ENCODE assay signal across 2 cellular contexts in the genomic region with DNA sequence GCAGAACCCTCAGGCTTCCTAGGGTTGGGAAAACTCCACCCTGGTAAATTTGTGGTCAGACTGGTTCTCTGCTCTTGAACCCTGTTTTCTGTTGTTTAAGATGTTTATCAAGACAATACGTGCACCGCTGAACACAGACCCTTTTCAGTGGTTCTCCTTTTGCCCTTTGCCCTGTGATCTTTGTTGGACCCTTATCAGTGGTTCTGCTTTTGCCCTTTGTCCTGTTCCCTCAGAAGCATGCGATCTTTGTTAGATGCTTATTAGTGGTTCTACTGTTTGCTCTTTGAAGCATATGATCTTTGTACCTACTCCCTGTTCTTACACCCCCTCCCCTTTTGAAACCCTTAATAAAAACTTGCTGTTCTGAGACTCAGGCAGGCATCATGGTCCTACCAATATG.
TF ChIP-seq lines count a peak whose summit lies in the region.
"Not testable (repeated sequence)": the region's sequence is repeated elsewhere in the genome, so short reads cannot be mapped to it uniquely, and the experiment has no call there.

No MANE protein-coding gene starts in this region.

TF ChIP-seq in HEK293, 187 proteins besides CTCF, POLR2A, EP300 and RAD21:
- TF ChIP-seq SETDB1 (IDR thresholded peaks at IDR 0.05; ENCODE audit: insufficient read length, low read length) = peak; percentile 57

TF ChIP-seq in HepG2, 621 proteins besides CTCF, POLR2A, EP300 and RAD21:
- TF ChIP-seq HNF4A (CRISPR knock-in tag; IDR thresholded peaks at IDR 0.05) = peak; percentile 85
- TF ChIP-seq ZMYM2 (CRISPR knock-in tag; IDR thresholded peaks at IDR 0.05) = peak; percentile 72
- TF ChIP-seq, protein P1, sequence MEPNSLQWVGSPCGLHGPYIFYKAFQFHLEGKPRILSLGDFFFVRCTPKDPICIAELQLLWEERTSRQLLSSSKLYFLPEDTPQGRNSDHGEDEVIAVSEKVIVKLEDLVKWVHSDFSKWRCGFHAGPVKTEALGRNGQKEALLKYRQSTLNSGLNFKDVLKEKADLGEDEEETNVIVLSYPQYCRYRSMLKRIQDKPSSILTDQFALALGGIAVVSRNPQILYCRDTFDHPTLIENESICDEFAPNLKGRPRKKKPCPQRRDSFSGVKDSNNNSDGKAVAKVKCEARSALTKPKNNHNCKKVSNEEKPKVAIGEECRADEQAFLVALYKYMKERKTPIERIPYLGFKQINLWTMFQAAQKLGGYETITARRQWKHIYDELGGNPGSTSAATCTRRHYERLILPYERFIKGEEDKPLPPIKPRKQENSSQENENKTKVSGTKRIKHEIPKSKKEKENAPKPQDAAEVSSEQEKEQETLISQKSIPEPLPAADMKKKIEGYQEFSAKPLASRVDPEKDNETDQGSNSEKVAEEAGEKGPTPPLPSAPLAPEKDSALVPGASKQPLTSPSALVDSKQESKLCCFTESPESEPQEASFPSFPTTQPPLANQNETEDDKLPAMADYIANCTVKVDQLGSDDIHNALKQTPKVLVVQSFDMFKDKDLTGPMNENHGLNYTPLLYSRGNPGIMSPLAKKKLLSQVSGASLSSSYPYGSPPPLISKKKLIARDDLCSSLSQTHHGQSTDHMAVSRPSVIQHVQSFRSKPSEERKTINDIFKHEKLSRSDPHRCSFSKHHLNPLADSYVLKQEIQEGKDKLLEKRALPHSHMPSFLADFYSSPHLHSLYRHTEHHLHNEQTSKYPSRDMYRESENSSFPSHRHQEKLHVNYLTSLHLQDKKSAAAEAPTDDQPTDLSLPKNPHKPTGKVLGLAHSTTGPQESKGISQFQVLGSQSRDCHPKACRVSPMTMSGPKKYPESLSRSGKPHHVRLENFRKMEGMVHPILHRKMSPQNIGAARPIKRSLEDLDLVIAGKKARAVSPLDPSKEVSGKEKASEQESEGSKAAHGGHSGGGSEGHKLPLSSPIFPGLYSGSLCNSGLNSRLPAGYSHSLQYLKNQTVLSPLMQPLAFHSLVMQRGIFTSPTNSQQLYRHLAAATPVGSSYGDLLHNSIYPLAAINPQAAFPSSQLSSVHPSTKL (CRISPR knock-in tag; IDR thresholded peaks at IDR 0.05) = peak; percentile 25; the same call in 1 of the 2 replicates
- peak; percentile 58; the same call in 1 of the 2 replicates for TF ChIP-seq HNF4G (IDR thresholded peaks at IDR 0.05; ENCODE audit: borderline replicate concordance, low read depth, low read length)
- peak; percentile 43; the same call in 1 of the 2 replicates for TF ChIP-seq HNF4G (CRISPR knock-in tag; IDR thresholded peaks at IDR 0.05; ENCODE audit: borderline replicate concordance, low read depth)
- TF ChIP-seq RARA (CRISPR knock-in tag; IDR thresholded peaks at IDR 0.05) = peak; percentile 29; the same call in 1 of the 2 replicates
- TF ChIP-seq NR2C2 (CRISPR knock-in tag; IDR thresholded peaks at IDR 0.05; ENCODE audit: borderline replicate concordance) = peak; percentile 40; the same call in 1 of the 2 replicates
- TF ChIP-seq NR2F1 (CRISPR knock-in tag; IDR thresholded peaks at IDR 0.05) = 0 out of 4 replicates have a peak, but pooled peaks of 1 of the 2 experiments have one; percentile 19
- TF ChIP-seq POGZ (CRISPR knock-in tag; IDR thresholded peaks at IDR 0.05) = peak; percentile 40; the same call in 1 of the 2 replicates
- not testable (repeated sequence) for TF ChIP-seq SOX13, SOX6 (IDR thresholded peaks at IDR 0.05)
- TF ChIP-seq SOX13 (CRISPR knock-in tag; conservative IDR thresholded peaks at IDR 0.05 in 1 of 2, IDR thresholded peaks at IDR 0.05 in 1 of 2) = peak in 1 of 2 experiments; percentile 63; a peak in 2 of 4 replicates
- TF ChIP-seq SOX5 (CRISPR knock-in tag; IDR thresholded peaks at IDR 0.05; ENCODE audit: borderline replicate concordance) = peak; percentile 50
- TF ChIP-seq TRIM24 (CRISPR knock-in tag; IDR thresholded peaks at IDR 0.05) = peak; percentile 78; the same call in 1 of the 2 replicates
- peak; percentile 29; the same call in 1 of the 2 replicates for TF ChIP-seq TCF7 (IDR thresholded peaks at IDR 0.05; ENCODE audit: low read depth)
- TF ChIP-seq, protein P2, sequence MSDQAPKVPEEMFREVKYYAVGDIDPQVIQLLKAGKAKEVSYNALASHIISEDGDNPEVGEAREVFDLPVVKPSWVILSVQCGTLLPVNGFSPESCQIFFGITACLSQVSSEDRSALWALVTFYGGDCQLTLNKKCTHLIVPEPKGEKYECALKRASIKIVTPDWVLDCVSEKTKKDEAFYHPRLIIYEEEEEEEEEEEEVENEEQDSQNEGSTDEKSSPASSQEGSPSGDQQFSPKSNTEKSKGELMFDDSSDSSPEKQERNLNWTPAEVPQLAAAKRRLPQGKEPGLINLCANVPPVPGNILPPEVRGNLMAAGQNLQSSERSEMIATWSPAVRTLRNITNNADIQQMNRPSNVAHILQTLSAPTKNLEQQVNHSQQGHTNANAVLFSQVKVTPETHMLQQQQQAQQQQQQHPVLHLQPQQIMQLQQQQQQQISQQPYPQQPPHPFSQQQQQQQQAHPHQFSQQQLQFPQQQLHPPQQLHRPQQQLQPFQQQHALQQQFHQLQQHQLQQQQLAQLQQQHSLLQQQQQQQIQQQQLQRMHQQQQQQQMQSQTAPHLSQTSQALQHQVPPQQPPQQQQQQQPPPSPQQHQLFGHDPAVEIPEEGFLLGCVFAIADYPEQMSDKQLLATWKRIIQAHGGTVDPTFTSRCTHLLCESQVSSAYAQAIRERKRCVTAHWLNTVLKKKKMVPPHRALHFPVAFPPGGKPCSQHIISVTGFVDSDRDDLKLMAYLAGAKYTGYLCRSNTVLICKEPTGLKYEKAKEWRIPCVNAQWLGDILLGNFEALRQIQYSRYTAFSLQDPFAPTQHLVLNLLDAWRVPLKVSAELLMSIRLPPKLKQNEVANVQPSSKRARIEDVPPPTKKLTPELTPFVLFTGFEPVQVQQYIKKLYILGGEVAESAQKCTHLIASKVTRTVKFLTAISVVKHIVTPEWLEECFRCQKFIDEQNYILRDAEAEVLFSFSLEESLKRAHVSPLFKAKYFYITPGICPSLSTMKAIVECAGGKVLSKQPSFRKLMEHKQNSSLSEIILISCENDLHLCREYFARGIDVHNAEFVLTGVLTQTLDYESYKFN (CRISPR knock-in tag; conservative IDR thresholded peaks at IDR 0.05) = peak; percentile 36; the same call in 1 of the 2 replicates
- peak; percentile 70 for TF ChIP-seq SOX6 (CRISPR knock-in tag; IDR thresholded peaks at IDR 0.05)
